ENCODE assay signal across 1 cellular context in the genomic region with DNA sequence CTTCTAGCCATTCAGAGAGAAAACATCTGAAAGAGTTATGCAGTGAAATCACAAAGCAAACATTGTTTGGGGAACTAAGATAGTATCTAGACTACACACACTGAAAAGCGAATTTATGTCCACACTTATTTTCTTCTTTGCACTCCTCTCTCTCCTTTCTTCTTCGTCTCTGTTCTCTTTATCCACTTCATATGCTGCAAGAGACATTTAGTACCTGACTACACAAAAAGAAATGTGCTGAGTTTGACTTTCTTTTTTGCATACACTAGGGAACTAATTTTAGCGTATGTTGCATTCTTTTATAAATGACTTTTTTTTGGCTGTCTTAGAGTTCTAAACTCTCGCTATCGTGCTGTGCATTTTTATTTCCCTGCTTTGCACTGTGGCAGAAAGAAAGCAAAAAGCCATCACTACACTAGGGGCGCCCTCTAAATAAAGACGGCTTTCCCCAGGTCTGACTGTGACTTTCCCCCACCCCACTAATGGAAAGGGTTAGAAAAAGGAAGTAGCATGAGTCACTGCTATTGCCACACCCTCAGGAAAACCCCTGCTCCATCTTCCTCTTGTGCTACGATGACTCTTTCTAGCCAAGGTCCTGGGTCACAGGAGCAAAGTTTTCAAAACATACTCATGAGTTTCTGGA.
TF ChIP-seq lines count a peak whose summit lies in the region.

No MANE protein-coding gene starts in this region.

TF ChIP-seq in K562, 482 proteins besides CTCF, POLR2A, EP300 and RAD21 (continued from another document and continues in another):
- TF ChIP-seq E2F3 (CRISPR knock-in tag; IDR thresholded peaks at IDR 0.05) (no peak), ETV1 (tag; conservative IDR thresholded peaks at IDR 0.05; ENCODE audit: low read depth) (peak; percentile 92), SIN3B (IDR thresholded peaks at IDR 0.05; ENCODE audit: low read depth) (no peak), MEIS2 (IDR thresholded peaks at IDR 0.05; ENCODE audit: partially characterized antibody) (no peak), ARID1B (IDR thresholded peaks at IDR 0.05) (peak; percentile 80), ZNF445 (CRISPR knock-in tag; IDR thresholded peaks at IDR 0.05; ENCODE audit: low read depth) (no peak), CREB5 (CRISPR knock-in tag; IDR thresholded peaks at IDR 0.05) (no peak), KAT7 (CRISPR knock-in tag; IDR thresholded peaks at IDR 0.05; ENCODE audit: borderline replicate concordance) (no peak), ZKSCAN8 (CRISPR knock-in tag; IDR thresholded peaks at IDR 0.05) (0 out of 2 replicates have a peak, but pooled peaks have one; percentile 41), STAT6 (CRISPR knock-in tag; IDR thresholded peaks at IDR 0.05) (no peak), ELF1 (tag; IDR thresholded peaks at IDR 0.05) (peak; percentile 81), RBM34 (IDR thresholded peaks at IDR 0.05; ENCODE audit: borderline replicate concordance, insufficient read depth, low read length) (no peak), DDX20 (tag; IDR thresholded peaks at IDR 0.05; ENCODE audit: low read depth) (no peak), ARID2 (IDR thresholded peaks at IDR 0.05) (no peak), WHSC1 (IDR thresholded peaks at IDR 0.05; ENCODE audit: low read length) (no peak), GABPB1 (CRISPR knock-in tag; IDR thresholded peaks at IDR 0.05) (peak; percentile 38; the same call in 1 of the 2 replicates), NFYB (IDR thresholded peaks at IDR 0.05; ENCODE audit: extremely low read depth, insufficient read length) (no peak), FOXA3 (CRISPR knock-in tag; conservative IDR thresholded peaks at IDR 0.05 in 1 of 2, IDR thresholded peaks at IDR 0.05 in 1 of 2) (peak in 1 of 2 experiments; percentile 78; a peak in 2 of 4 replicates), NFIX (CRISPR knock-in tag; IDR thresholded peaks at IDR 0.05; ENCODE audit: low read depth) (no peak), SETDB1 (IDR thresholded peaks at IDR 0.05; ENCODE audit: low read length) (no peak), POU5F1 (IDR thresholded peaks at IDR 0.05; ENCODE audit: borderline replicate concordance, low read depth, low read length, partially characterized antibody) (no peak), CXXC5 (CRISPR knock-in tag; IDR thresholded peaks at IDR 0.05) (no peak), GATAD2A (IDR thresholded peaks at IDR 0.05) (no peak), MYC (IDR thresholded peaks at IDR 0.05; ENCODE audit: low read depth, low read length) (peak; percentile 44; the same call in 1 of the 2 replicates), MYC (CRISPR knock-in tag; IDR thresholded peaks at IDR 0.05; ENCODE audit: borderline replicate concordance, low read depth) (no peak), ZNF263 (CRISPR knock-in tag; IDR thresholded peaks at IDR 0.05; ENCODE audit: borderline replicate concordance) (no peak), CHD1 (IDR thresholded peaks at IDR 0.05; ENCODE audit: low read length) (no peak), NCOA1 (IDR thresholded peaks at IDR 0.05; ENCODE audit: low read depth) (no peak), GTF3C2 (IDR thresholded peaks at IDR 0.05; ENCODE audit: borderline replicate concordance, extremely low read depth, insufficient read length) (no peak), MITF (IDR thresholded peaks at IDR 0.05) (no peak), MAFF (IDR thresholded peaks at IDR 0.05; ENCODE audit: low read length) (peak; percentile 30; the same call in 1 of the 2 replicates), ZNF699 (CRISPR knock-in tag; IDR thresholded peaks at IDR 0.05; ENCODE audit: insufficient replicate concordance) (no peak), ZNF76 (CRISPR knock-in tag; IDR thresholded peaks at IDR 0.05; ENCODE audit: borderline replicate concordance) (no peak), KLF10 (CRISPR knock-in tag; IDR thresholded peaks at IDR 0.05) (no peak), TEAD1 (CRISPR knock-in tag; IDR thresholded peaks at IDR 0.05) (no peak), TCF7L2 (IDR thresholded peaks at IDR 0.05; ENCODE audit: low read depth, low read length) (no peak), ZNF668 (CRISPR knock-in tag; IDR thresholded peaks at IDR 0.05) (no peak), DMBX1 (CRISPR knock-in tag; IDR thresholded peaks at IDR 0.05; ENCODE audit: borderline replicate concordance) (no peak), MXI1 (IDR thresholded peaks at IDR 0.05; ENCODE audit: low read depth, low read length) (no peak), MYBL2 (IDR thresholded peaks at IDR 0.05; ENCODE audit: low read depth) (no peak), MYBL2 (CRISPR knock-in tag; IDR thresholded peaks at IDR 0.05; ENCODE audit: borderline replicate concordance) (no peak), MCM2 (IDR thresholded peaks at IDR 0.05; ENCODE audit: low read depth) (no peak), TRIM28 (IDR thresholded peaks at IDR 0.05) (peak; percentile 97), PHF8 (IDR thresholded peaks at IDR 0.05; ENCODE audit: borderline replicate concordance, low read length) (no peak), ZNF764 (CRISPR knock-in tag; IDR thresholded peaks at IDR 0.05; ENCODE audit: low read depth) (no peak)
- TF ChIP-seq, protein P1, sequence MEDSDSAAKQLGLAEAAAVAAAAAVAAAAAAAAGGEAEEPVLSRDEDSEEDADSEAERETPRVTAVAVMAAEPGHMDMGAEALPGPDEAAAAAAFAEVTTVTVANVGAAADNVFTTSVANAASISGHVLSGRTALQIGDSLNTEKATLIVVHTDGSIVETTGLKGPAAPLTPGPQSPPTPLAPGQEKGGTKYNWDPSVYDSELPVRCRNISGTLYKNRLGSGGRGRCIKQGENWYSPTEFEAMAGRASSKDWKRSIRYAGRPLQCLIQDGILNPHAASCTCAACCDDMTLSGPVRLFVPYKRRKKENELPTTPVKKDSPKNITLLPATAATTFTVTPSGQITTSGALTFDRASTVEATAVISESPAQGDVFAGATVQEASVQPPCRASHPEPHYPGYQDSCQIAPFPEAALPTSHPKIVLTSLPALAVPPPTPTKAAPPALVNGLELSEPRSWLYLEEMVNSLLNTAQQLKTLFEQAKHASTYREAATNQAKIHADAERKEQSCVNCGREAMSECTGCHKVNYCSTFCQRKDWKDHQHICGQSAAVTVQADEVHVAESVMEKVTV (CRISPR knock-in tag; IDR thresholded peaks at IDR 0.05), result no peak
- TF ChIP-seq, protein P2, sequence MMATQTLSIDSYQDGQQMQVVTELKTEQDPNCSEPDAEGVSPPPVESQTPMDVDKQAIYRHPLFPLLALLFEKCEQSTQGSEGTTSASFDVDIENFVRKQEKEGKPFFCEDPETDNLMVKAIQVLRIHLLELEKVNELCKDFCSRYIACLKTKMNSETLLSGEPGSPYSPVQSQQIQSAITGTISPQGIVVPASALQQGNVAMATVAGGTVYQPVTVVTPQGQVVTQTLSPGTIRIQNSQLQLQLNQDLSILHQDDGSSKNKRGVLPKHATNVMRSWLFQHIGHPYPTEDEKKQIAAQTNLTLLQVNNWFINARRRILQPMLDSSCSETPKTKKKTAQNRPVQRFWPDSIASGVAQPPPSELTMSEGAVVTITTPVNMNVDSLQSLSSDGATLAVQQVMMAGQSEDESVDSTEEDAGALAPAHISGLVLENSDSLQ (IDR thresholded peaks at IDR 0.05), result 0 out of 2 replicates have a peak, but pooled peaks have one; percentile 8
- TF ChIP-seq, protein P3, sequence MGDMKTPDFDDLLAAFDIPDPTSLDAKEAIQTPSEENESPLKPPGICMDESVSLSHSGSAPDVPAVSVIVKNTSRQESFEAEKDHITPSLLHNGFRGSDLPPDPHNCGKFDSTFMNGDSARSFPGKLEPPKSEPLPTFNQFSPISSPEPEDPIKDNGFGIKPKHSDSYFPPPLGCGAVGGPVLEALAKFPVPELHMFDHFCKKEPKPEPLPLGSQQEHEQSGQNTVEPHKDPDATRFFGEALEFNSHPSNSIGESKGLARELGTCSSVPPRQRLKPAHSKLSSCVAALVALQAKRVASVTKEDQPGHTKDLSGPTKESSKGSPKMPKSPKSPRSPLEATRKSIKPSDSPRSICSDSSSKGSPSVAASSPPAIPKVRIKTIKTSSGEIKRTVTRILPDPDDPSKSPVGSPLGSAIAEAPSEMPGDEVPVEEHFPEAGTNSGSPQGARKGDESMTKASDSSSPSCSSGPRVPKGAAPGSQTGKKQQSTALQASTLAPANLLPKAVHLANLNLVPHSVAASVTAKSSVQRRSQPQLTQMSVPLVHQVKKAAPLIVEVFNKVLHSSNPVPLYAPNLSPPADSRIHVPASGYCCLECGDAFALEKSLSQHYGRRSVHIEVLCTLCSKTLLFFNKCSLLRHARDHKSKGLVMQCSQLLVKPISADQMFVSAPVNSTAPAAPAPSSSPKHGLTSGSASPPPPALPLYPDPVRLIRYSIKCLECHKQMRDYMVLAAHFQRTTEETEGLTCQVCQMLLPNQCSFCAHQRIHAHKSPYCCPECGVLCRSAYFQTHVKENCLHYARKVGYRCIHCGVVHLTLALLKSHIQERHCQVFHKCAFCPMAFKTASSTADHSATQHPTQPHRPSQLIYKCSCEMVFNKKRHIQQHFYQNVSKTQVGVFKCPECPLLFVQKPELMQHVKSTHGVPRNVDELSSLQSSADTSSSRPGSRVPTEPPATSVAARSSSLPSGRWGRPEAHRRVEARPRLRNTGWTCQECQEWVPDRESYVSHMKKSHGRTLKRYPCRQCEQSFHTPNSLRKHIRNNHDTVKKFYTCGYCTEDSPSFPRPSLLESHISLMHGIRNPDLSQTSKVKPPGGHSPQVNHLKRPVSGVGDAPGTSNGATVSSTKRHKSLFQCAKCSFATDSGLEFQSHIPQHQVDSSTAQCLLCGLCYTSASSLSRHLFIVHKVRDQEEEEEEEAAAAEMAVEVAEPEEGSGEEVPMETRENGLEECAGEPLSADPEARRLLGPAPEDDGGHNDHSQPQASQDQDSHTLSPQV (IDR thresholded peaks at IDR 0.05), result 0 out of 2 replicates have a peak, but pooled peaks have one; percentile 25
- TF ChIP-seq, protein P4, sequence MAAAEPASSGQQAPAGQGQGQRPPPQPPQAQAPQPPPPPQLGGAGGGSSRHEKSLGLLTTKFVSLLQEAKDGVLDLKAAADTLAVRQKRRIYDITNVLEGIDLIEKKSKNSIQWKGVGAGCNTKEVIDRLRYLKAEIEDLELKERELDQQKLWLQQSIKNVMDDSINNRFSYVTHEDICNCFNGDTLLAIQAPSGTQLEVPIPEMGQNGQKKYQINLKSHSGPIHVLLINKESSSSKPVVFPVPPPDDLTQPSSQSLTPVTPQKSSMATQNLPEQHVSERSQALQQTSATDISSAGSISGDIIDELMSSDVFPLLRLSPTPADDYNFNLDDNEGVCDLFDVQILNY (CRISPR knock-in tag; IDR thresholded peaks at IDR 0.05), result no peak
